In genomic region chr11:11968511-11969280, GRCh38 we compare ENCODE assay signal across 16 cellular contexts. TPM values are rescaled to one million over a fixed set of nuclear protein-coding genes. Genes with fewer than 3 reads are reported as not detected.
DNase-seq lines count a peak whose midpoint lies in the region; ATAC-seq and TF ChIP-seq lines count a peak whose summit lies in the region.
"Had no signal": no experiment of that assay in that cellular context is flagged by ENCODE, and none has a peak within 500 bp of the region (broad histone marks: within the 10 kb centered on the region; RNA-seq: fewer than 3 reads in every experiment).

No MANE protein-coding gene starts in this region.

- H3K27ac ChIP-seq in gastroesophageal sphincter (peak overlapping the region in 3 of 4 donors; percentile 28 to 47 (median 31)), tibial nerve (peak overlapping the region; percentile 60 to 86 (median 74))
- H3K27ac ChIP-seq: colonic mucosa, VCaP had no signal

- TF ChIP-seq CTCF in gastroesophageal sphincter (IDR thresholded peaks at IDR 0.05), result no peak
- no peak for TF ChIP-seq CTCF in tibial nerve (IDR thresholded peaks at IDR 0.05)

- TF ChIP-seq EP300 in gastroesophageal sphincter (IDR thresholded peaks at IDR 0.05) (no peak), tibial nerve (IDR thresholded peaks at IDR 0.05) (no peak)

- H3K4me3 ChIP-seq in adipocyte (ENCODE audit: low read length), result no peak overlapping the region
- no peak overlapping the region for H3K4me3 ChIP-seq in gastroesophageal sphincter
- no peak overlapping the region for H3K4me3 ChIP-seq in tibial nerve
- H3K4me3 ChIP-seq: colonic mucosa, K562 had no signal

- H3K36me3 ChIP-seq in adipocyte (ENCODE audit: control insufficient read depth, insufficient read depth, low read length, severe bottlenecking), result no peaks in the 10 kb centered on the region
- peaks cover 0 to 19% of the 10 kb centered on the region in 2 donors for H3K36me3 ChIP-seq in gastroesophageal sphincter
- peaks cover 0 to 36% (median 0%) of the 10 kb centered on the region in 3 donors for H3K36me3 ChIP-seq in tibial nerve
- H3K36me3 ChIP-seq: colonic mucosa had no signal

- peak; percentile 26 for DNase-seq in activated CD8-positive, alpha-beta memory T cell treated with anti-CD3 and anti-CD28 coated beads for 24 hours
- DNase-seq in activated CD8-positive, alpha-beta memory T cell treated with anti-CD3 and anti-CD28 coated beads, Interleukin-2, amount 10 ng/mL, durations not matched to agents 7 days and 5 days, result no peak
- DNase-seq in adipocyte (ENCODE audit: low read depth) (peak; percentile 76), tibial nerve (ENCODE audit: low spot score in 2 of 2) (no peak), GDM1 (lab: John Stamatoyannopoulos, UW) (no peak)
- no peak for DNase-seq in stimulated activated CD8-positive, alpha-beta memory T cell treated with anti-CD3 and anti-CD28 coated beads, Interleukin-4, amount 100 ng/mL, for 48 hours
- DNase-seq: activated CD8-positive, alpha-beta memory T cell treated with anti-CD3 and anti-CD28 coated beads, Interleukin-2, amount 50 U/mL, for 4 hours; colonic mucosa; foreskin melanocyte; NCI-H1436 treated with DMSO at 0.1 percent for 48 hours; SHP77 treated with DMSO at 0.1 percent for 48 hours had no signal

- H3K36me3 Mint-ChIP-seq in activated CD8-positive, alpha-beta memory T cell treated with anti-CD3 and anti-CD28 coated beads, Interleukin-2, amount 10 ng/mL, durations not matched to agents 7 days and 5 days, result no peaks in the 10 kb centered on the region
- H3K36me3 Mint-ChIP-seq: activated naive CD4-positive, alpha-beta T cell treated with anti-CD3 and anti-CD28 coated beads, Interleukin-2, amount 50 U/mL, for 72 hours had no signal

- TF ChIP-seq POLR2A in gastroesophageal sphincter (IDR thresholded peaks at IDR 0.05) (no peak), tibial nerve (IDR thresholded peaks at IDR 0.05) (no peak)

- no peaks in the 10 kb centered on the region for H3K9me3 Mint-ChIP-seq in activated CD8-positive, alpha-beta memory T cell treated with anti-CD3 and anti-CD28 coated beads, Interleukin-2, amount 10 ng/mL, durations not matched to agents 7 days and 5 days (ENCODE audit: low read depth)
- H3K9me3 Mint-ChIP-seq: activated naive CD4-positive, alpha-beta T cell treated with anti-CD3 and anti-CD28 coated beads, Interleukin-2, amount 50 U/mL, for 72 hours had no signal

- no peak overlapping the region for H3K4me3 Mint-ChIP-seq in activated CD8-positive, alpha-beta memory T cell treated with anti-CD3 and anti-CD28 coated beads, Interleukin-2, amount 10 ng/mL, durations not matched to agents 7 days and 5 days

- H3K4me1 ChIP-seq in adipocyte (ENCODE audit: control insufficient read depth, insufficient read depth, low read length), result peaks cover 31% of the 10 kb centered on the region
- peaks cover 12 to 65% (median 28%) of the 10 kb centered on the region in 3 donors for H3K4me1 ChIP-seq in gastroesophageal sphincter
- peaks cover 0 to 76% (median 37%) of the 10 kb centered on the region in 4 donors for H3K4me1 ChIP-seq in tibial nerve

- no peak overlapping the region for H3K27ac Mint-ChIP-seq in activated CD8-positive, alpha-beta memory T cell treated with anti-CD3 and anti-CD28 coated beads, Interleukin-2, amount 10 ng/mL, durations not matched to agents 7 days and 5 days

- no peaks in the 10 kb centered on the region for H3K4me1 Mint-ChIP-seq in activated CD8-positive, alpha-beta memory T cell treated with anti-CD3 and anti-CD28 coated beads, Interleukin-2, amount 10 ng/mL, durations not matched to agents 7 days and 5 days

- 80 to 93% methylated on average over 1 to 3 of the region's 11 CpGs for WGBS in gastroesophageal sphincter (ENCODE audit: low coverage in 1 of 2), 2 donors
- WGBS in tibial nerve, 2 donors, result 49 to 58% methylated on average over 8 to 11 of the region's 11 CpGs

- H3K27me3 ChIP-seq in adipocyte (replicated peaks; ENCODE audit: control insufficient read depth, insufficient read depth, low read length) (no peaks in the 10 kb centered on the region), gastroesophageal sphincter (no peaks in the 10 kb centered on the region), tibial nerve (no peaks in the 10 kb centered on the region)
- H3K27me3 ChIP-seq: colonic mucosa had no signal

- no peak for ATAC-seq in activated CD8-positive, alpha-beta memory T cell treated with anti-CD3 and anti-CD28 coated beads, Interleukin-2, amount 10 ng/mL, durations not matched to agents 7 days and 5 days
- no peak for ATAC-seq in gastroesophageal sphincter
- no peak for ATAC-seq in GM21619 (IDR thresholded peaks at IDR 0.05; ENCODE audit: unreplicated experiment)
- ATAC-seq: activated naive CD4-positive, alpha-beta T cell treated with anti-CD3 and anti-CD28 coated beads, Interleukin-2, amount 50 U/mL, for 72 hours; K562 had no signal

- CTCF ChIA-PET in activated CD8-positive, alpha-beta memory T cell treated with anti-CD3 and anti-CD28 coated beads, Interleukin-2, amount 10 ng/mL, durations not matched to agents 7 days and 5 days (lab: Charles Lee), result no interaction called here

- no peak overlapping the region for H3K9ac ChIP-seq in adipocyte (ENCODE audit: low read length)

- H3K9me3 ChIP-seq in adipocyte (ENCODE audit: control insufficient read depth, low read length), result no peaks in the 10 kb centered on the region
- H3K9me3 ChIP-seq in gastroesophageal sphincter, result no peaks in the 10 kb centered on the region
- no peaks in the 10 kb centered on the region for H3K9me3 ChIP-seq in tibial nerve
- H3K9me3 ChIP-seq: colonic mucosa had no signal

- peaks cover 9% of the 10 kb centered on the region for H3K27me3 Mint-ChIP-seq in activated CD8-positive, alpha-beta memory T cell treated with anti-CD3 and anti-CD28 coated beads, Interleukin-2, amount 10 ng/mL, durations not matched to agents 7 days and 5 days

RNA-seq across cellular contexts. Expression of gene DKK3, which starts 39.7 kb away (rescaled TPM):
- not detected for total RNA-seq in activated CD8-positive, alpha-beta memory T cell treated with anti-CD3 and anti-CD28 coated beads, Interleukin-2, amount 10 ng/mL, durations not matched to agents 7 days and 5 days
- total RNA-seq in gastroesophageal sphincter, result 100 to 1,000 TPM in 2 of 4 donors, 10 to 100 TPM in 2; 72.1 to 249 (median 127) TPM
- 100 to 1,000 TPM; 192 to 446 (median 254) TPM for total RNA-seq in tibial nerve
- total RNA-seq: activated naive CD4-positive, alpha-beta T cell treated with anti-CD3 and anti-CD28 coated beads, Interleukin-2, amount 50 U/mL, for 72 hours had no signal

Comparison
In these comparisons a context has a peak if more than half of its experiments do, and no peak if none do; other contexts are left out.
1. DNase-seq: peak in activated CD8-positive, alpha-beta memory T cell treated with anti-CD3 and anti-CD28 coated beads for 24 hours (single experiment) and adipocyte (single experiment); none in activated CD8-positive, alpha-beta memory T cell treated with anti-CD3 and anti-CD28 coated beads, Interleukin-2, amount 10 ng/mL, durations not matched to agents 7 days and 5 days (single experiment), tibial nerve (0 of 2), stimulated activated CD8-positive, alpha-beta memory T cell treated with anti-CD3 and anti-CD28 coated beads, Interleukin-4, amount 100 ng/mL, for 48 hours (single experiment) and GDM1 (single experiment).
2. RNA of gene DKK3, which starts 39.7 kb away (total RNA-seq): 192 to 446 TPM in tibial nerve and 72.1 to 249 TPM in gastroesophageal sphincter; not detected in activated CD8-positive, alpha-beta memory T cell treated with anti-CD3 and anti-CD28 coated beads, Interleukin-2, amount 10 ng/mL, durations not matched to agents 7 days and 5 days; every median in the first group is over 10 times any median in the second.